Comparison of ENCODE assay signal across 18 cellular contexts in the genomic region with DNA sequence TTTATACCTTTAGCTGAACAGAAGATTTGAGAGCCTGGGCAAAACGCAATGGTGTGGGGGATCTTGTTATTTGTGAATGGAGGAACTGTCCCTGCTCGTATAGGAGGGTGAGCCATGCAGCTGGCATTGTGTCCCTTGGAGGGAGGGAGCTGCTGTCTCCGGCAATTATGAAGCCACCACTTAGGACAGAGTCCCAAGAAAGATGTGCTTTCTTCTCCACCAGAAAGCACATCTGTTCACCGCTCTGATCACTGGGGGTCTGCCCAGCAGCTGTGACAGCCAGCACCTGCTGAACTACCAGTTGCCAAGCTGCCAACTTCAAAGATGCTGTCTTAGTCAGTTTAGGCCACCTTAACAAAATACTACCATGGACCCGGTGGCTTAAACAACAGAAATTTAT.
DNase-seq lines count a peak whose midpoint lies in the region; ATAC-seq and TF ChIP-seq lines count a peak whose summit lies in the region.
"Had no signal": no experiment of that assay in that cellular context is flagged by ENCODE, and none has a peak within 500 bp of the region (broad histone marks: within the 10 kb centered on the region; RNA-seq: fewer than 3 reads in every experiment).

No MANE protein-coding gene starts in this region.

- no peaks in the 10 kb centered on the region for H3K9me2 ChIP-seq in SU-DHL-6 (replicated peaks; ENCODE audit: insufficient read depth, low read length)

- H4K91ac ChIP-seq in mesenchymal stem cell (ENCODE audit: low read length) = no peak overlapping the region

- H3K9me3 Mint-ChIP-seq in activated T-cell treated with anti-CD3 and anti-CD28 coated beads, Interleukin-2, amount 50 U/mL, for 72 hours = no peaks in the 10 kb centered on the region
- no peaks in the 10 kb centered on the region for H3K9me3 Mint-ChIP-seq in activated T-helper 1 cell treated with anti-CD3 and anti-CD28 coated beads, Interleukin-12 subunit alpha, Interleukin-12 subunit beta, Interleukin-2, Interleukin-4 antibody, amounts not matched to agents 30 ng/mL and 10 ng/mL and 1 ng/mL, durations not matched to agents 14 hours and 24 hours and 36 hours
- H3K9me3 Mint-ChIP-seq: activated T-helper 2 cell treated with anti-CD3 and anti-CD28 coated beads, Interferon-gamma antibody, Interleukin-2, Interleukin-4, amounts not matched to agents 10 μg/mL and 5 μg/mL and 100 μg/mL, durations not matched to agents 14 hours and 24 hours and 36 hours; neural crest cell had no signal

- H3K27me3 ChIP-seq in SU-DHL-6 (ENCODE audit: low read length) (no peaks in the 10 kb centered on the region), mesenchymal stem cell (ENCODE audit: control insufficient read depth in 1 of 2, insufficient read depth in 1 of 2, low read length in 2 of 2) (no peaks in the 10 kb centered on the region), thymus (ENCODE audit: control insufficient read depth, insufficient read depth) (no peaks in the 10 kb centered on the region)
- H3K27me3 ChIP-seq: right atrium auricular region had no signal

- H4K20me1 ChIP-seq in SU-DHL-6 (ENCODE audit: low read depth, low read length) = no peaks in the 10 kb centered on the region

- no peak overlapping the region for H3K14ac ChIP-seq in mesenchymal stem cell (ENCODE audit: low read length in 2 of 2)

- peaks cover 29% of the 10 kb centered on the region for H3K4me1 Mint-ChIP-seq in activated T-cell treated with anti-CD3 and anti-CD28 coated beads, Interleukin-2, amount 50 U/mL, for 72 hours (ENCODE audit: low read depth)
- peaks cover 21% of the 10 kb centered on the region for H3K4me1 Mint-ChIP-seq in activated T-helper 1 cell treated with anti-CD3 and anti-CD28 coated beads, Interleukin-12 subunit alpha, Interleukin-12 subunit beta, Interleukin-2, Interleukin-4 antibody, amounts not matched to agents 30 ng/mL and 10 ng/mL and 1 ng/mL, durations not matched to agents 14 hours and 24 hours and 36 hours (ENCODE audit: low read depth)

- H3K79me2 ChIP-seq in SU-DHL-6 (ENCODE audit: insufficient read depth, low read length) = no peaks in the 10 kb centered on the region

- H3K27me3 Mint-ChIP-seq in activated T-cell treated with anti-CD3 and anti-CD28 coated beads, Interleukin-2, amount 50 U/mL, for 72 hours (ENCODE audit: low read depth) = no peaks in the 10 kb centered on the region
- no peaks in the 10 kb centered on the region for H3K27me3 Mint-ChIP-seq in activated T-helper 1 cell treated with anti-CD3 and anti-CD28 coated beads, Interleukin-12 subunit alpha, Interleukin-12 subunit beta, Interleukin-2, Interleukin-4 antibody, amounts not matched to agents 30 ng/mL and 10 ng/mL and 1 ng/mL, durations not matched to agents 14 hours and 24 hours and 36 hours (ENCODE audit: insufficient read depth)

- H3K27ac Mint-ChIP-seq in activated T-cell treated with anti-CD3 and anti-CD28 coated beads, Interleukin-2, amount 50 U/mL, for 72 hours = peak overlapping the region; percentile 69
- H3K27ac Mint-ChIP-seq in activated T-helper 1 cell treated with anti-CD3 and anti-CD28 coated beads, Interleukin-12 subunit alpha, Interleukin-12 subunit beta, Interleukin-2, Interleukin-4 antibody, amounts not matched to agents 30 ng/mL and 10 ng/mL and 1 ng/mL, durations not matched to agents 14 hours and 24 hours and 36 hours = no peak overlapping the region
- H3K27ac Mint-ChIP-seq: activated T-helper 2 cell treated with anti-CD3 and anti-CD28 coated beads, Interferon-gamma antibody, Interleukin-2, Interleukin-4, amounts not matched to agents 10 μg/mL and 5 μg/mL and 100 μg/mL, durations not matched to agents 14 hours and 24 hours and 36 hours had no signal

- peaks cover 0 to 1% of the 10 kb centered on the region in 2 donors for H3K36me3 Mint-ChIP-seq in activated T-cell treated with anti-CD3 and anti-CD28 coated beads, Interleukin-2, amount 50 U/mL, for 72 hours (ENCODE audit: insufficient read depth in 2 of 2)
- peaks cover 5% of the 10 kb centered on the region for H3K36me3 Mint-ChIP-seq in activated T-helper 1 cell treated with anti-CD3 and anti-CD28 coated beads, Interleukin-12 subunit alpha, Interleukin-12 subunit beta, Interleukin-2, Interleukin-4 antibody, amounts not matched to agents 30 ng/mL and 10 ng/mL and 1 ng/mL, durations not matched to agents 14 hours and 24 hours and 36 hours (ENCODE audit: low read depth)

- H2BK120ac ChIP-seq in mesenchymal stem cell (ENCODE audit: low read depth, low read length) = no peak overlapping the region

- peak overlapping the region; percentile 72 for H3K27ac ChIP-seq in SU-DHL-6 (ENCODE audit: low read depth, low read length)
- H3K27ac ChIP-seq in mesenchymal stem cell (ENCODE audit: low read length, poor library complexity, severe bottlenecking) = no peak overlapping the region
- peak overlapping the region; percentile 93 for H3K27ac ChIP-seq in thymus (ENCODE audit: low read depth)
- H3K27ac ChIP-seq: coronary artery, right atrium auricular region had no signal

- H2AK5ac ChIP-seq in mesenchymal stem cell (ENCODE audit: low read length, severe bottlenecking) = no peak overlapping the region

- peaks cover 9% of the 10 kb centered on the region; the same call in 1 of the 2 replicates for H3F3A ChIP-seq in SU-DHL-6 (ENCODE audit: insufficient read depth)

- 96% methylated on average over 4 of the region's 5 CpGs for WGBS in mesenchymal stem cell
- WGBS in thymus = 11% methylated on average over 5 of the region's 5 CpGs

- H3K79me1 ChIP-seq in mesenchymal stem cell (replicated peaks; ENCODE audit: low read length, poor library complexity, severe bottlenecking) = peaks cover 7% of the 10 kb centered on the region

- no peak for TF ChIP-seq CTCF in SU-DHL-6 (IDR thresholded peaks at IDR 0.05; ENCODE audit: insufficient read depth, low read length, poor library complexity, severe bottlenecking)

- H3K36me3 ChIP-seq in SU-DHL-6 (ENCODE audit: low read length) (no peaks in the 10 kb centered on the region), mesenchymal stem cell (ENCODE audit: control insufficient read depth in 1 of 2, insufficient read depth in 2 of 2, low read depth in 1 of 2, low read length in 2 of 2) (peaks cover 0 to 4% of the 10 kb centered on the region in 2 experiments), thymus (ENCODE audit: control insufficient read depth, insufficient read depth) (peaks cover 2% of the 10 kb centered on the region)
- H3K36me3 ChIP-seq: right atrium auricular region had no signal

- peak overlapping the region; percentile 45 for H3K4me2 ChIP-seq in SU-DHL-6 (ENCODE audit: low read depth, low read length, poor library complexity, severe bottlenecking)
- H3K4me2 ChIP-seq in mesenchymal stem cell (ENCODE audit: low read length, poor library complexity, severe bottlenecking) = no peak overlapping the region

- no peak for DNase-seq in activated T-cell treated with anti-CD3 and anti-CD28 coated beads, Interleukin-2, amount 50 U/mL, for 72 hours
- DNase-seq in activated T-cell treated with anti-CD3 and anti-CD28 coated beads, Interleukin-2, amount 50 U/mL, for 1 hour = no peak
- no peak for DNase-seq in mesenchymal stem cell
- DNase-seq in activated T-helper 1 cell treated with anti-CD3 and anti-CD28 coated beads, Interleukin-12 subunit alpha, Interleukin-12 subunit beta, Interleukin-2, Interleukin-4 antibody, amounts not matched to agents 30 ng/mL and 10 ng/mL and 1 ng/mL, durations not matched to agents 14 hours and 24 hours and 36 hours (ENCODE audit: low spot score) = no peak
- no peak for DNase-seq in NCI-H226
- DNase-seq in NK-92 treated with Interleukin-12 subunit alpha and Interleukin-12 subunit beta, amount 100 ng/mL, for 24 hours (lab: John Stamatoyannopoulos, UW) = no peak
- DNase-seq: ACHN, NCI-H1105, NCI-H2171, SIG-M5, T1000 had no signal

- H3K9me3 ChIP-seq in SU-DHL-6 (ENCODE audit: insufficient read depth, low read length) (no peaks in the 10 kb centered on the region), mesenchymal stem cell (ENCODE audit: control insufficient read depth, low read length) (no peaks in the 10 kb centered on the region), thymus (ENCODE audit: control insufficient read depth) (no peaks in the 10 kb centered on the region)
- H3K9me3 ChIP-seq: right atrium auricular region had no signal

- no peak overlapping the region for H3K23ac ChIP-seq in mesenchymal stem cell (ENCODE audit: low read length in 2 of 2)

- ATAC-seq in activated T-cell treated with anti-CD3 and anti-CD28 coated beads, Interleukin-2, amount 50 U/mL, for 72 hours (replicated peaks in 1 of 2) = no peak

- H4K8ac ChIP-seq in mesenchymal stem cell (ENCODE audit: low read length) = peak overlapping the region; percentile 24

- no peak overlapping the region for H3K18ac ChIP-seq in mesenchymal stem cell (ENCODE audit: low read depth in 1 of 2, low read length in 2 of 2)

- no peak overlapping the region for H2BK5ac ChIP-seq in mesenchymal stem cell (ENCODE audit: low read depth, low read length, poor library complexity, severe bottlenecking)

- no peak overlapping the region for H2BK15ac ChIP-seq in mesenchymal stem cell (ENCODE audit: low read depth, poor library complexity, severe bottlenecking)

- H2AFZ ChIP-seq in SU-DHL-6 (ENCODE audit: low read depth, low read length, severe bottlenecking) (no peak overlapping the region), mesenchymal stem cell (ENCODE audit: low read depth, low read length) (no peak overlapping the region)

- H3K4me1 ChIP-seq in mesenchymal stem cell (ENCODE audit: control insufficient read depth, insufficient read depth, low read depth, low read length) (no peaks in the 10 kb centered on the region), thymus (ENCODE audit: control insufficient read depth, insufficient read depth, low read length) (peaks cover 55% of the 10 kb centered on the region)

- no peak overlapping the region for H3K4me3 ChIP-seq in SU-DHL-6 (ENCODE audit: insufficient read depth, low read length, poor library complexity, severe bottlenecking)
- H3K4me3 ChIP-seq in mesenchymal stem cell (ENCODE audit: insufficient read depth in 1 of 2, low read depth in 1 of 2, low read length in 2 of 2) = no peak overlapping the region
- peak overlapping the region; percentile 30 for H3K4me3 ChIP-seq in thymus (ENCODE audit: low read length)
- H3K4me3 ChIP-seq: coronary artery, lung, right atrium auricular region had no signal

- H2BK12ac ChIP-seq in mesenchymal stem cell (ENCODE audit: low read length in 2 of 2) = peak overlapping the region in 1 of 2 experiments; percentile 52

- peak overlapping the region; percentile 35 to 49 for H3K4ac ChIP-seq in mesenchymal stem cell (ENCODE audit: low read depth in 1 of 2, low read length in 2 of 2)

- H3K9ac ChIP-seq in SU-DHL-6 (ENCODE audit: low read length) = peak overlapping the region; percentile 26
- no peak overlapping the region for H3K9ac ChIP-seq in mesenchymal stem cell (ENCODE audit: low read length)

- intact Hi-C loops in activated T-helper 1 cell treated with anti-CD3 and anti-CD28 coated beads, Interleukin-12 subunit alpha, Interleukin-12 subunit beta, Interleukin-2, Interleukin-4 antibody, amounts not matched to agents 30 ng/mL and 10 ng/mL and 1 ng/mL, durations not matched to agents 14 hours and 24 hours and 36 hours (cut with micrococcal nuclease) = loop anchor here (1.0 to 10.0 kb wide), 2 partner anchors 148 to 329 kb away; a partner anchor contains a TSS

- peak overlapping the region in 1 of 2 donors; percentile 12 for H3K4me3 Mint-ChIP-seq in activated T-cell treated with anti-CD3 and anti-CD28 coated beads, Interleukin-2, amount 50 U/mL, for 72 hours
- H3K4me3 Mint-ChIP-seq in activated T-helper 1 cell treated with anti-CD3 and anti-CD28 coated beads, Interleukin-12 subunit alpha, Interleukin-12 subunit beta, Interleukin-2, Interleukin-4 antibody, amounts not matched to agents 30 ng/mL and 10 ng/mL and 1 ng/mL, durations not matched to agents 14 hours and 24 hours and 36 hours = no peak overlapping the region
- H3K4me3 Mint-ChIP-seq: neural crest cell had no signal
